17 cellular contexts compared by ENCODE assay signal in the genomic region with DNA sequence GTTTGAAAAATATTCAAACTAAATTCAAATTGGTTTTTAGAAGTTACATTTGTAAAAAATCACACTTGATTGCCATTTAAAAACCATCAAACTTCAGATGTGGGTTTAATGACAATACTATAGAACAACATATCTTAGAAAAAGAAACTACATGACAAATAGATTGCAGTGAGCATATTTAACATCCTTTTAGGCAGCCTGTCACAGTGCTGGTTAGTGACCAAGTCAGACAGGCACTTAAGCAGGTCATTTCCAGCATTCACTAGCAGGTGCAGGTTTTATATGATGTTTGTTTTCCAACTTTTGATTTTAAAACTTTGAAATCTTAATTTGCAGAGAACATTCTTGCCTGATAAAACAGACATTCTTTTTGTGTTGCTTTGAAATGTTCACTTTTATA.
DNase-seq lines count a peak whose midpoint lies in the region; ATAC-seq and TF ChIP-seq lines count a peak whose summit lies in the region.
"Had no signal": no experiment of that assay in that cellular context is flagged by ENCODE, and none has a peak within 500 bp of the region (broad histone marks: within the 10 kb centered on the region; RNA-seq: fewer than 3 reads in every experiment).

No MANE protein-coding gene starts in this region.

- H3K4me2 ChIP-seq in OCI-LY7 (ENCODE audit: low read length), result no peak overlapping the region

- in situ Hi-C loops in HAP-1 (cut with MboI; ENCODE audit: low sequenced_read_pairs), result no loop called here

- TF ChIP-seq CTCF in mucosa of descending colon (IDR thresholded peaks at IDR 0.05) (no peak), tibial artery (IDR thresholded peaks at IDR 0.05) (no peak), OCI-LY7 (conservative IDR thresholded peaks at IDR 0.05; ENCODE audit: low read length) (no peak)

- peaks cover 48% of the 10 kb centered on the region for H4K20me1 ChIP-seq in OCI-LY7 (ENCODE audit: insufficient read depth, low read length)

- no peaks in the 10 kb centered on the region for H3K9me3 ChIP-seq in mucosa of descending colon
- H3K9me3 ChIP-seq in tibial artery, result no peaks in the 10 kb centered on the region
- H3K9me3 ChIP-seq in HAP-1, result no peaks in the 10 kb centered on the region
- no peaks in the 10 kb centered on the region for H3K9me3 ChIP-seq in OCI-LY7 (ENCODE audit: low read length)
- H3K9me3 ChIP-seq: BLaER1 treated with 17β-estradiol and CSF1 and Interleukin-3, amounts not matched to agents 10 nM and 100 nM; thyroid gland had no signal

- H3K79me2 ChIP-seq in OCI-LY7 (ENCODE audit: insufficient read depth, low read depth, low read length), result peaks cover 98% of the 10 kb centered on the region

- no peaks in the 10 kb centered on the region for H3K27me3 ChIP-seq in tibial artery
- H3K27me3 ChIP-seq in HAP-1 (ENCODE audit: low read depth), result no peaks in the 10 kb centered on the region
- H3K27me3 ChIP-seq: BLaER1 treated with 17β-estradiol and CSF1 and Interleukin-3, amounts not matched to agents 10 nM and 100 nM; thyroid gland had no signal

- no peaks in the 10 kb centered on the region for H3K27me3 Mint-ChIP-seq in activated naive CD4-positive, alpha-beta T cell treated with anti-CD3 and anti-CD28 coated beads for 36 hours (ENCODE audit: low read depth)
- no peaks in the 10 kb centered on the region for H3K27me3 Mint-ChIP-seq in activated naive CD4-positive, alpha-beta T cell treated with anti-CD3 and anti-CD28 coated beads, Interleukin-2, amount 10 ng/mL, durations not matched to agents 7 days and 5 days
- no peaks in the 10 kb centered on the region for H3K27me3 Mint-ChIP-seq in activated naive CD8-positive, alpha-beta T cell
- H3K27me3 Mint-ChIP-seq: IgD-negative memory B cell had no signal

- ATAC-seq in mucosa of descending colon (peak; percentile 33), GM18502 (IDR thresholded peaks at IDR 0.05; ENCODE audit: poor library complexity, unreplicated experiment) (no peak)

- BruUV-seq in OCI-LY7 (replicated peaks; lab: Mats Ljungman, UMichigan), result no TSS peak

- no peaks in the 10 kb centered on the region for H3K9me2 ChIP-seq in OCI-LY7 (ENCODE audit: insufficient read depth, low read length)

- peaks cover 9% of the 10 kb centered on the region for H3K36me3 Mint-ChIP-seq in activated naive CD4-positive, alpha-beta T cell treated with anti-CD3 and anti-CD28 coated beads for 36 hours (ENCODE audit: low read depth)
- peaks cover 35% of the 10 kb centered on the region for H3K36me3 Mint-ChIP-seq in activated naive CD4-positive, alpha-beta T cell treated with anti-CD3 and anti-CD28 coated beads, Interleukin-2, amount 10 ng/mL, durations not matched to agents 7 days and 5 days
- H3K36me3 Mint-ChIP-seq in activated naive CD8-positive, alpha-beta T cell, result peaks cover 4% of the 10 kb centered on the region
- H3K36me3 Mint-ChIP-seq: IgD-negative memory B cell had no signal

- H3K4me3 Mint-ChIP-seq in activated naive CD4-positive, alpha-beta T cell treated with anti-CD3 and anti-CD28 coated beads for 36 hours, result no peak overlapping the region
- no peak overlapping the region for H3K4me3 Mint-ChIP-seq in activated naive CD4-positive, alpha-beta T cell treated with anti-CD3 and anti-CD28 coated beads, Interleukin-2, amount 10 ng/mL, durations not matched to agents 7 days and 5 days
- peak overlapping the region; percentile 49 for H3K4me3 Mint-ChIP-seq in activated naive CD8-positive, alpha-beta T cell

- POLR2A ChIA-PET in OCI-LY7 (lab: Charles Lee), result interaction anchor here (0.7 to 1.0 kb wide), 3 partner anchors 9 to 640 kb away, joined by 3 read pairs; no protein-coding TSS in a partner anchor

- no peak overlapping the region for H3K4me3 ChIP-seq in mucosa of descending colon
- no peak overlapping the region for H3K4me3 ChIP-seq in tibial artery
- no peak overlapping the region for H3K4me3 ChIP-seq in HAP-1
- no peak overlapping the region for H3K4me3 ChIP-seq in OCI-LY7 (ENCODE audit: low read depth, low read length, poor library complexity, severe bottlenecking)
- H3K4me3 ChIP-seq: BLaER1 treated with 17β-estradiol and CSF1 and Interleukin-3, amounts not matched to agents 10 nM and 100 nM; GM23248; thyroid gland had no signal

- H3K4me1 ChIP-seq in mucosa of descending colon (ENCODE audit: low read depth), result peaks cover 24% of the 10 kb centered on the region
- peaks cover 0 to 100% (median 60%) of the 10 kb centered on the region in 4 donors for H3K4me1 ChIP-seq in tibial artery
- H3K4me1 ChIP-seq in HAP-1, result peaks cover 47% of the 10 kb centered on the region
- peaks cover 23% of the 10 kb centered on the region for H3K4me1 ChIP-seq in OCI-LY7 (ENCODE audit: insufficient read depth, low read length, poor library complexity, severe bottlenecking)
- H3K4me1 ChIP-seq: parathyroid adenoma had no signal

- DNase-seq in activated naive CD4-positive, alpha-beta T cell treated with anti-CD3 and anti-CD28 coated beads for 36 hours, result peak; percentile 37
- no peak for DNase-seq in activated naive CD4-positive, alpha-beta T cell treated with anti-CD3 and anti-CD28 coated beads, Interleukin-2, amount 10 ng/mL, durations not matched to agents 7 days and 5 days
- no peak for DNase-seq in mucosa of descending colon
- no peak for DNase-seq in tibial artery
- no peak for DNase-seq in HAP-1 (ENCODE audit: low spot score in 2 of 2)
- DNase-seq in OCI-LY7 (ENCODE audit: low spot score), result no peak
- DNase-seq: cerebellar nuclear complex; GM23248; NCI-H2029; OCI-M1; stimulated activated CD4-positive, alpha-beta T cell treated with anti-CD3 and anti-CD28 coated beads, Interleukin-4, amount 100 ng/mL, for 4 hours; thyroid gland had no signal

- intact Hi-C loops in activated naive CD4-positive, alpha-beta T cell treated with anti-CD3 and anti-CD28 coated beads for 36 hours (cut with micrococcal nuclease), result loop anchor here (2.0 to 5.0 kb wide), 2 partner anchors 16 to 1182 kb away; a partner anchor contains a TSS
- intact Hi-C loops in mucosa of descending colon (cut with DNase I, micrococcal nuclease), result no loop called here
- intact Hi-C loops in tibial artery (cut with DNase I; ENCODE audit: low total_unique reads), result no loop called here
- intact Hi-C loops in OCI-LY7 (cut with micrococcal nuclease; ENCODE audit: unreplicated experiment), result no loop called here

- no peak overlapping the region for H2AFZ ChIP-seq in OCI-LY7 (ENCODE audit: low read length)
- H2AFZ ChIP-seq: GM23248, parathyroid adenoma had no signal

- H3K36me3 ChIP-seq in mucosa of descending colon (ENCODE audit: low read depth) (no peaks in the 10 kb centered on the region), tibial artery (no peaks in the 10 kb centered on the region), HAP-1 (replicated peaks) (no peaks in the 10 kb centered on the region), OCI-LY7 (ENCODE audit: insufficient read depth, low read length) (peaks cover 10% of the 10 kb centered on the region; the same call in 1 of the 2 replicates)
- H3K36me3 ChIP-seq: thyroid gland had no signal

- CTCF ChIA-PET in activated naive CD4-positive, alpha-beta T cell treated with anti-CD3 and anti-CD28 coated beads for 36 hours (lab: Charles Lee), result no interaction called here
- CTCF ChIA-PET in activated naive CD4-positive, alpha-beta T cell treated with anti-CD3 and anti-CD28 coated beads, Interleukin-2, amount 10 ng/mL, durations not matched to agents 7 days and 5 days (lab: Charles Lee), result no interaction called here
- CTCF ChIA-PET in OCI-LY7 (lab: Charles Lee; ENCODE audit: unreplicated experiment), result no interaction called here

- H3K9me3 Mint-ChIP-seq in activated naive CD4-positive, alpha-beta T cell treated with anti-CD3 and anti-CD28 coated beads for 36 hours, result no peaks in the 10 kb centered on the region
- H3K9me3 Mint-ChIP-seq in activated naive CD4-positive, alpha-beta T cell treated with anti-CD3 and anti-CD28 coated beads, Interleukin-2, amount 10 ng/mL, durations not matched to agents 7 days and 5 days, result no peaks in the 10 kb centered on the region
- no peaks in the 10 kb centered on the region for H3K9me3 Mint-ChIP-seq in activated naive CD8-positive, alpha-beta T cell (ENCODE audit: low read depth)
- H3K9me3 Mint-ChIP-seq: IgD-negative memory B cell had no signal

- peak overlapping the region; percentile 60 to 87 for H3K27ac ChIP-seq in tibial artery
- no peak overlapping the region for H3K27ac ChIP-seq in OCI-LY7 (ENCODE audit: low read depth, low read length, poor library complexity, severe bottlenecking)
- H3K27ac ChIP-seq: BLaER1 treated with 17β-estradiol and CSF1 and Interleukin-3, amounts not matched to agents 10 nM and 100 nM; parathyroid adenoma had no signal

- peaks cover 80% of the 10 kb centered on the region for H3K4me1 Mint-ChIP-seq in activated naive CD4-positive, alpha-beta T cell treated with anti-CD3 and anti-CD28 coated beads for 36 hours (ENCODE audit: low read depth)
- H3K4me1 Mint-ChIP-seq in activated naive CD4-positive, alpha-beta T cell treated with anti-CD3 and anti-CD28 coated beads, Interleukin-2, amount 10 ng/mL, durations not matched to agents 7 days and 5 days, result peaks cover 51% of the 10 kb centered on the region
- H3K4me1 Mint-ChIP-seq in activated naive CD8-positive, alpha-beta T cell (ENCODE audit: low read depth), result peaks cover 87% of the 10 kb centered on the region

- H3K27ac Mint-ChIP-seq in activated naive CD4-positive, alpha-beta T cell treated with anti-CD3 and anti-CD28 coated beads for 36 hours, result peak overlapping the region; percentile 84
- H3K27ac Mint-ChIP-seq in activated naive CD4-positive, alpha-beta T cell treated with anti-CD3 and anti-CD28 coated beads, Interleukin-2, amount 10 ng/mL, durations not matched to agents 7 days and 5 days, result no peak overlapping the region
- peak overlapping the region; percentile 87 for H3K27ac Mint-ChIP-seq in activated naive CD8-positive, alpha-beta T cell
- H3K27ac Mint-ChIP-seq: IgD-negative memory B cell had no signal
